In genomic region chr3:153855772-153856171, GRCh38 we compare ENCODE assay signal across 13 cellular contexts.
A peak's percentile ranks its signal among the peaks of the same experiment; 100 is the strongest.
DNase-seq lines count a peak whose midpoint lies in the region; ATAC-seq and TF ChIP-seq lines count a peak whose summit lies in the region.
"Had no signal": no experiment of that assay in that cellular context is flagged by ENCODE, and none has a peak within 500 bp of the region (broad histone marks: within the 10 kb centered on the region; RNA-seq: fewer than 3 reads in every experiment).

No MANE protein-coding gene starts in this region.

- H3K4me3 ChIP-seq in GM12865 (ENCODE audit: low read depth, low read length), result no peak overlapping the region
- no peak overlapping the region for H3K4me3 ChIP-seq in MG63
- H3K4me3 ChIP-seq: vagina had no signal

- ATAC-seq in GM19043 (IDR thresholded peaks at IDR 0.05; ENCODE audit: low read depth, unreplicated experiment) (peak; percentile 71), HG02588 (IDR thresholded peaks at IDR 0.05; ENCODE audit: unreplicated experiment) (peak; percentile 84), HG03571 (IDR thresholded peaks at IDR 0.05; ENCODE audit: unreplicated experiment) (peak; percentile 49)

- peak; percentile 36 for DNase-seq in GM12865 (ENCODE audit: low read depth)
- no peak for DNase-seq in HK-2 (ENCODE audit: unreplicated experiment)
- no peak for DNase-seq in DMS 273 (lab: John Stamatoyannopoulos, UW; ENCODE audit: unreplicated experiment)
- DNase-seq in MG63, result no peak
- no peak for DNase-seq in activated gamma-delta T cell (lab: John Stamatoyannopoulos, UW)
- DNase-seq: activated naive CD8-positive, alpha-beta T cell treated with anti-CD3 and anti-CD28 coated beads, Interleukin-2, amount 10 ng/mL, durations not matched to agents 7 days and 5 days; midbrain; NCI-H1092 treated with DMSO at 0.1 percent for 48 hours; NCI-H510A treated with DMSO at 0.1 percent for 48 hours had no signal

- H3K9me3 ChIP-seq in MG63, result no peaks in the 10 kb centered on the region
- H3K9me3 ChIP-seq: vagina had no signal

- no peaks in the 10 kb centered on the region for H3K27me3 ChIP-seq in MG63
- H3K27me3 ChIP-seq: vagina had no signal

- H3K36me3 ChIP-seq in MG63, result no peaks in the 10 kb centered on the region
- H3K36me3 ChIP-seq: vagina had no signal

- TF ChIP-seq CTCF in GM12865 (IDR thresholded peaks at IDR 0.05; ENCODE audit: insufficient read depth, low read depth, low read length, missing control alignments), result no peak
